ENCODE assay signal across 1 cellular context in the genomic region with DNA sequence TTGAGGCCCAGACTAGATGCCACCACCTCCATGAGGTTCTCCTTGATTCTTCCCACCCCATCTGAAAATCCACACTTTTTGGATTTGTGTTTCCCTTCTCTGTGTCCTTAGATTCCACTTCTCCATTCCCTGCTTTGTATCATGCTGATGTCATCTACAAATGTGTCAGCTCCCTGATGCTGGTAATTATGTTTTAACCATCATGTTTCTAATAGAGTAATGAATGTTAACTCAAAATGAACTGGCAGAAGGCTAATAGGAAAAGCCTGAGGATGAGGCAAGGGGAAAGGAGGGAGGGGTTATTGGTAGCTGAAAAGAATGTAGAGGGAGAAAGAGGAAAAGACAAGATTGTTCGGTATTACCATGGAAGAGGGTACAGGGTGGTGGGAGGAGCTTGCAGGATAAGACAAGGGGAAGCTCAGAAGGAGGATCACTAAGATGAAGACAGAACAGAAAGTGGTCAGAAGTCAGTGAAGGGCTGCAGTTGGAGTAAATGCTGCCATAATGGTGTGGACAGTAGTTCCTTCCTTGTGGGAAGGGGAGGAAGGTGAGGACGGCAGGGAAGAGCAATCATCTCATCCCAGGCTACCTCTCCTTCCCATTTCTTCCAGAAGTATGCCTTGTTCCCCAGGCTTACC.
TF ChIP-seq lines count a peak whose summit lies in the region.

No MANE protein-coding gene starts in this region.

TF ChIP-seq in GM12878, 131 proteins besides CTCF, POLR2A, EP300 and RAD21 (continued from another document):
- TF ChIP-seq, protein P1, sequence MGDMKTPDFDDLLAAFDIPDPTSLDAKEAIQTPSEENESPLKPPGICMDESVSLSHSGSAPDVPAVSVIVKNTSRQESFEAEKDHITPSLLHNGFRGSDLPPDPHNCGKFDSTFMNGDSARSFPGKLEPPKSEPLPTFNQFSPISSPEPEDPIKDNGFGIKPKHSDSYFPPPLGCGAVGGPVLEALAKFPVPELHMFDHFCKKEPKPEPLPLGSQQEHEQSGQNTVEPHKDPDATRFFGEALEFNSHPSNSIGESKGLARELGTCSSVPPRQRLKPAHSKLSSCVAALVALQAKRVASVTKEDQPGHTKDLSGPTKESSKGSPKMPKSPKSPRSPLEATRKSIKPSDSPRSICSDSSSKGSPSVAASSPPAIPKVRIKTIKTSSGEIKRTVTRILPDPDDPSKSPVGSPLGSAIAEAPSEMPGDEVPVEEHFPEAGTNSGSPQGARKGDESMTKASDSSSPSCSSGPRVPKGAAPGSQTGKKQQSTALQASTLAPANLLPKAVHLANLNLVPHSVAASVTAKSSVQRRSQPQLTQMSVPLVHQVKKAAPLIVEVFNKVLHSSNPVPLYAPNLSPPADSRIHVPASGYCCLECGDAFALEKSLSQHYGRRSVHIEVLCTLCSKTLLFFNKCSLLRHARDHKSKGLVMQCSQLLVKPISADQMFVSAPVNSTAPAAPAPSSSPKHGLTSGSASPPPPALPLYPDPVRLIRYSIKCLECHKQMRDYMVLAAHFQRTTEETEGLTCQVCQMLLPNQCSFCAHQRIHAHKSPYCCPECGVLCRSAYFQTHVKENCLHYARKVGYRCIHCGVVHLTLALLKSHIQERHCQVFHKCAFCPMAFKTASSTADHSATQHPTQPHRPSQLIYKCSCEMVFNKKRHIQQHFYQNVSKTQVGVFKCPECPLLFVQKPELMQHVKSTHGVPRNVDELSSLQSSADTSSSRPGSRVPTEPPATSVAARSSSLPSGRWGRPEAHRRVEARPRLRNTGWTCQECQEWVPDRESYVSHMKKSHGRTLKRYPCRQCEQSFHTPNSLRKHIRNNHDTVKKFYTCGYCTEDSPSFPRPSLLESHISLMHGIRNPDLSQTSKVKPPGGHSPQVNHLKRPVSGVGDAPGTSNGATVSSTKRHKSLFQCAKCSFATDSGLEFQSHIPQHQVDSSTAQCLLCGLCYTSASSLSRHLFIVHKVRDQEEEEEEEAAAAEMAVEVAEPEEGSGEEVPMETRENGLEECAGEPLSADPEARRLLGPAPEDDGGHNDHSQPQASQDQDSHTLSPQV (IDR thresholded peaks at IDR 0.05): no peak
- no peak for TF ChIP-seq NFXL1 (IDR thresholded peaks at IDR 0.05; ENCODE audit: borderline replicate concordance)
- TF ChIP-seq ATF7 (IDR thresholded peaks at IDR 0.05; ENCODE audit: low read depth): no peak
- no peak for TF ChIP-seq ETV6 (conservative IDR thresholded peaks at IDR 0.05 in 1 of 2, IDR thresholded peaks at IDR 0.05 in 1 of 2; ENCODE audit: borderline replicate concordance in 1 of 2, low read depth in 1 of 2)
- TF ChIP-seq YBX1 (IDR thresholded peaks at IDR 0.05): no peak
- no peak for TF ChIP-seq FOXK2 (IDR thresholded peaks at IDR 0.05)
- TF ChIP-seq IKZF1 (conservative IDR thresholded peaks at IDR 0.05): no peak
- TF ChIP-seq RCOR1 (conservative IDR thresholded peaks at IDR 0.05; ENCODE audit: low read depth, low read length): no peak
- TF ChIP-seq FOXM1 (IDR thresholded peaks at IDR 0.05; ENCODE audit: low read depth, low read length): no peak
- TF ChIP-seq TBL1XR1 (IDR thresholded peaks at IDR 0.05; ENCODE audit: low read depth, low read length): no peak
